Comparison of ENCODE assay signal across 12 cellular contexts in the genomic region with DNA sequence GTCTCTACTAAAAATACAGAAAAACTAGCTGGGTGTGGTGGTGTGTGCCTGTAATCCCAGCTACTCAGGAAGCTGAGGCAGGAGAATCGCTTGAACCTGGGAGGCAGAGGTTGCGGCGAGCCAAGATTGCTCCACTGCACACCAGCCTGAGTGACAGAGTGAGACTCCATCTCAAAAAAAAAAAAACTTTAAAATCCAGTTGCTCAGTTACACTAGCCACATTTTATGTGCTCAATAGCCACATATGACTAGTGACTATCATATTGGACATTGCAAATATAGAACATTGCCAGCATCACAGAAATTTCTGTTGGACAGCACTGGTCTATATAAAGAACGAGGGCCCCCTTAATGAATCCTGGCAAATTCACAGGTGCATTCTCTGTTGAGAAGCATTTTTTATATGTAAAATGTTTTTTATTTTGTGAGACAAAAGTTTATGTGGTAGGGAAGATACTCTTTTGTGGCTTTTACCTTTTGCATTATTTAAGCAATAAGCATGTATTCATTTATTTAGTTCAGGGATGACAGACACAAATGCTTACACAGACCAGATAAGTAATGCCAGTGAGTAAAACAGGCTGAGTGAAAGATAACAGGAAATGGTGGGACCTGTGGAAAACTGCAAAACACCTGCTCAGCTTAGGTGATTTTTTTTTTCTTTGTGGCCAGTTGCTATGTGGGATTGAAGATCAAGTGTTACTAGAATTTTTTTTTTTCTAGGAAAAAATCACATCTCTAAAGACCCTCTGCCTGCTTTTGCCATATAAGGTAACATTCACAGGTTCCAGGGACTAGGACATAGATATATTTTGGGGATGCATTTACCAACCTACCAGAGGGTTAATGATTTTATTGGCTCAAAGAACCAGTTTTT. TPM values are rescaled to one million over a fixed set of nuclear protein-coding genes. Genes with fewer than 3 reads are reported as not detected.
DNase-seq lines count a peak whose midpoint lies in the region; ATAC-seq lines count a peak whose summit lies in the region.
"Had no signal": no experiment of that assay in that cellular context is flagged by ENCODE, and none has a peak within 500 bp of the region (broad histone marks: within the 10 kb centered on the region; RNA-seq: fewer than 3 reads in every experiment).

No MANE protein-coding gene starts in this region.

- peak; percentile 64 to 70 for ATAC-seq in activated T-cell treated with anti-CD3 and anti-CD28 coated beads, Interleukin-2, amount 50 U/mL, for 4 hours
- peak; percentile 27 for ATAC-seq in stimulated activated naive B cell treated with anti-CD40 and anti-IgM and Interleukin-4, amounts not matched to agents 10 μg/mL and 1 μg/mL and 100 μg/mL, for 72 hours (replicated peaks)
- ATAC-seq: lower lobe of right lung had no signal

- H3K27me3 Mint-ChIP-seq in activated T-cell treated with anti-CD3 and anti-CD28 coated beads, Interleukin-2, amount 50 U/mL, for 4 hours (ENCODE audit: low read depth), result no peaks in the 10 kb centered on the region
- H3K27me3 Mint-ChIP-seq in dendritic cell treated with granulocyte-macrophage colony-stimulating factor and Interleukin-4, amounts not matched to agents 40 ng/mL and 50 ng/mL, for 4 days, result no peaks in the 10 kb centered on the region
- H3K27me3 Mint-ChIP-seq in stimulated activated naive B cell treated with anti-CD40 and anti-IgM and Interleukin-4, amounts not matched to agents 10 μg/mL and 1 μg/mL and 100 μg/mL, for 72 hours, result no peaks in the 10 kb centered on the region
- H3K27me3 Mint-ChIP-seq: activated B cell treated with CpG ODN at 0.5 μM for 24 hours had no signal

- peak overlapping the region; percentile 3 for H3K4me3 Mint-ChIP-seq in activated T-cell treated with anti-CD3 and anti-CD28 coated beads, Interleukin-2, amount 50 U/mL, for 4 hours
- no peak overlapping the region for H3K4me3 Mint-ChIP-seq in dendritic cell treated with granulocyte-macrophage colony-stimulating factor and Interleukin-4, amounts not matched to agents 40 ng/mL and 50 ng/mL, for 4 days
- H3K4me3 Mint-ChIP-seq in stimulated activated naive B cell treated with anti-CD40 and anti-IgM and Interleukin-4, amounts not matched to agents 10 μg/mL and 1 μg/mL and 100 μg/mL, for 72 hours, result no peak overlapping the region

- DNase-seq in activated T-cell treated with anti-CD3 and anti-CD28 coated beads, Interleukin-2, amount 50 U/mL, for 4 hours, result no peak
- no peak for DNase-seq in activated T-cell treated with anti-CD3 and anti-CD28 coated beads, Interleukin-2, amount 50 U/mL, for 1 hour
- DNase-seq in NCI-H2029 (lab: John Stamatoyannopoulos, UW) (peak; percentile 69), COLO668 (lab: John Stamatoyannopoulos, UW; ENCODE audit: unreplicated experiment) (no peak), NCI-H1417 treated with DMSO at 0.1 percent for 48 hours (lab: John Stamatoyannopoulos, UW) (no peak), GM19238 (ENCODE audit: insufficient read length, low spot score) (no peak)
- DNase-seq in stimulated activated naive B cell treated with anti-CD40 and anti-IgM and Interleukin-4, amounts not matched to agents 10 μg/mL and 1 μg/mL and 100 μg/mL, for 72 hours, result no peak
- DNase-seq: activated B cell treated with CpG ODN at 0.5 μM for 24 hours, H7, lower lobe of right lung, NCI-H1436 treated with DMSO at 0.1 percent for 48 hours had no signal

- no peaks in the 10 kb centered on the region for H3K9me3 Mint-ChIP-seq in activated T-cell treated with anti-CD3 and anti-CD28 coated beads, Interleukin-2, amount 50 U/mL, for 4 hours
- H3K9me3 Mint-ChIP-seq in dendritic cell treated with granulocyte-macrophage colony-stimulating factor and Interleukin-4, amounts not matched to agents 40 ng/mL and 50 ng/mL, for 4 days, result no peaks in the 10 kb centered on the region
- H3K9me3 Mint-ChIP-seq in stimulated activated naive B cell treated with anti-CD40 and anti-IgM and Interleukin-4, amounts not matched to agents 10 μg/mL and 1 μg/mL and 100 μg/mL, for 72 hours, result peaks cover 0 to 4% of the 10 kb centered on the region in 2 donors
- H3K9me3 Mint-ChIP-seq: activated B cell treated with CpG ODN at 0.5 μM for 24 hours had no signal

- peaks cover 21% of the 10 kb centered on the region for H3K36me3 Mint-ChIP-seq in activated T-cell treated with anti-CD3 and anti-CD28 coated beads, Interleukin-2, amount 50 U/mL, for 4 hours (ENCODE audit: insufficient read depth)
- peaks cover 22% of the 10 kb centered on the region for H3K36me3 Mint-ChIP-seq in dendritic cell treated with granulocyte-macrophage colony-stimulating factor and Interleukin-4, amounts not matched to agents 40 ng/mL and 50 ng/mL, for 4 days (ENCODE audit: low read depth)
- H3K36me3 Mint-ChIP-seq in stimulated activated naive B cell treated with anti-CD40 and anti-IgM and Interleukin-4, amounts not matched to agents 10 μg/mL and 1 μg/mL and 100 μg/mL, for 72 hours, result peaks cover 11 to 31% of the 10 kb centered on the region in 2 donors

- peak overlapping the region; percentile 45 for H3K27ac Mint-ChIP-seq in dendritic cell treated with granulocyte-macrophage colony-stimulating factor and Interleukin-4, amounts not matched to agents 40 ng/mL and 50 ng/mL, for 4 days
- no peak overlapping the region for H3K27ac Mint-ChIP-seq in stimulated activated naive B cell treated with anti-CD40 and anti-IgM and Interleukin-4, amounts not matched to agents 10 μg/mL and 1 μg/mL and 100 μg/mL, for 72 hours

- intact Hi-C loops in dendritic cell treated with granulocyte-macrophage colony-stimulating factor and Interleukin-4, amounts not matched to agents 40 ng/mL and 50 ng/mL, for 4 days (cut with micrococcal nuclease), result loop anchor here (5.0 kb wide), 1 partner anchor 34 kb away; no protein-coding TSS in a partner anchor

- H3K4me1 Mint-ChIP-seq in activated T-cell treated with anti-CD3 and anti-CD28 coated beads, Interleukin-2, amount 50 U/mL, for 4 hours (ENCODE audit: low read depth), result peaks cover 62% of the 10 kb centered on the region
- H3K4me1 Mint-ChIP-seq in dendritic cell treated with granulocyte-macrophage colony-stimulating factor and Interleukin-4, amounts not matched to agents 40 ng/mL and 50 ng/mL, for 4 days (ENCODE audit: low read depth), result peaks cover 49% of the 10 kb centered on the region
- peaks cover 31 to 55% of the 10 kb centered on the region in 2 donors for H3K4me1 Mint-ChIP-seq in stimulated activated naive B cell treated with anti-CD40 and anti-IgM and Interleukin-4, amounts not matched to agents 10 μg/mL and 1 μg/mL and 100 μg/mL, for 72 hours

RNA-seq across cellular contexts. Expression of a gene that starts 9.4 kb away (rescaled TPM):
- total RNA-seq in activated T-cell treated with anti-CD3 and anti-CD28 coated beads, Interleukin-2, amount 50 U/mL, for 4 hours, result 100 to 1,000 TPM; 562 to 636 (median 595) TPM
